Comparison of ENCODE assay signal across 8 cellular contexts in genomic region chrX:3345281-3346081, GRCh38. TPM values are rescaled to one million over a fixed set of nuclear protein-coding genes. Genes with fewer than 3 reads are reported as not detected.
DNase-seq lines count a peak whose midpoint lies in the region; TF ChIP-seq lines count a peak whose summit lies in the region.

No MANE protein-coding gene starts in this region.

- no peaks in the 10 kb centered on the region for H3K9me3 ChIP-seq in cardiac muscle cell (ENCODE audit: low read depth)
- no peaks in the 10 kb centered on the region for H3K9me3 ChIP-seq in ovary

- H3K4me3 ChIP-seq in AG10803 (ENCODE audit: low read length) (peak overlapping the region; percentile 74), cardiac muscle cell (peak overlapping the region; percentile 21), ovary (peak overlapping the region; percentile 23)

- no peak overlapping the region for H3K27ac ChIP-seq in cardiac muscle cell
- no peak overlapping the region for H3K27ac ChIP-seq in ovary

- TF ChIP-seq EP300 in ovary (IDR thresholded peaks at IDR 0.05), result no peak

- intact Hi-C loops in ovary (cut with DNase I), result no loop called here

- peaks cover 67% of the 10 kb centered on the region for H3K27me3 ChIP-seq in cardiac muscle cell
- H3K27me3 ChIP-seq in ovary, result no peaks in the 10 kb centered on the region

- DNase-seq in AG10803 (ENCODE audit: low read depth) (peak; percentile 76), RPMI7951 (ENCODE audit: low read depth) (peak; percentile 64), cardiac muscle cell (ENCODE audit: low read depth in 1 of 2, low spot score in 1 of 2) (peak; percentile 57 to 66), ovary (peak in 4 of 5 donors; percentile 23 to 70 (median 42)), SW 1271 (lab: John Stamatoyannopoulos, UW) (no peak), OCI-M2 (lab: John Stamatoyannopoulos, UW; ENCODE audit: unreplicated experiment) (no peak), NCI-H1417 (lab: John Stamatoyannopoulos, UW) (no peak)
- DNase-seq in activated effector memory CD4-positive, alpha-beta T cell treated with Interleukin-2 at 50 U/mL for 16 hours, result no peak

- H3K4me1 ChIP-seq in cardiac muscle cell (ENCODE audit: low read depth), result no peaks in the 10 kb centered on the region
- no peaks in the 10 kb centered on the region for H3K4me1 ChIP-seq in ovary (ENCODE audit: insufficient read depth)

- no peak for TF ChIP-seq POLR2A in ovary (IDR thresholded peaks at IDR 0.05)

- WGBS in ovary, 3 donors, result 1 to 2% (median 1%) methylated on average over 39 to 62 of the region's 62 CpGs

- H3K36me3 ChIP-seq in cardiac muscle cell (no peaks in the 10 kb centered on the region), ovary (no peaks in the 10 kb centered on the region)

- TF ChIP-seq CTCF in AG10803 (conservative IDR thresholded peaks at IDR 0.05; ENCODE audit: low read length) (no peak), cardiac muscle cell (IDR thresholded peaks at IDR 0.05; ENCODE audit: low read depth, low read length) (no peak), ovary (IDR thresholded peaks at IDR 0.05) (no peak)

RNA-seq across cellular contexts. Expression of gene MXRA5, which starts 1.0 kb away (rescaled TPM):
- total RNA-seq in RPMI7951 (2014; rRNA removed; shearing (Covaris generic)), result 10.6 and 12.7 TPM in 2 replicates
- 0.09 and 0.25 TPM in 2 replicates for total RNA-seq in cardiac muscle cell
- polyA plus RNA-seq in cardiac muscle cell, result 0.05 TPM in 1 of 2 replicates, not detected in the other
- 10 to 100 TPM in 2 of 7 donors, 1 to 10 TPM in 5; 1.2 to 12.4 (median 4.2) TPM for total RNA-seq in ovary
- polyA plus RNA-seq in ovary, result 10 to 100 TPM in 1 of 2 donors, under 1 TPM in 1; 0.70 to 51.6 TPM

Comparison
In these comparisons a context has a peak if more than half of its experiments do, and no peak if none do; other contexts are left out.
1. DNase-seq: peak in AG10803 (single experiment), RPMI7951 (single experiment), cardiac muscle cell (2 of 2) and ovary (4 of 5); none in SW 1271 (0 of 2), OCI-M2 (single experiment), NCI-H1417 (0 of 3) and activated effector memory CD4-positive, alpha-beta T cell treated with Interleukin-2 at 50 U/mL for 16 hours (single experiment).
2. H3K4me3 ChIP-seq: peak in every context shown above with its lines; median percentile 74 in AG10803; 23 in ovary; 21 in cardiac muscle cell.